ENCODE assay signal across 16 cellular contexts in the genomic region with DNA sequence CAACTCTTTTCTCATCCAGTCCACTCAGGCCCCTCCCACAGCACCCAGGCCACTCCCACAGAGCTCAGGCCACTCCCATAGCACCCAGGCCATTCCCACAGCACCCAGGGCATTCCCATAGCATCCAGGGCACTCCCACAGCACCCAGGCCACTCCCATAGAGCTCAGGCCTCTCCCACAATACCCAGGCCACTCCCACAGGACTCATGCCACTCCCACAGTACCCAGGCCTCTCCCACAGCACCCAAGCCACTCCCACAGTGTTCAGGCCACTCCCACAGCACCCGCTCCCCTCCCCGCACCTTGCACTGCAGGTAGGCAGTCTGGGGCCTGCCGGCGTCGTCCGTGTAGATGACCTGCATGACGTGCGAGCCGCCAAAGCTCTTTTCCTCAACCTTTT. TPM values are rescaled to one million over a fixed set of nuclear protein-coding genes. Genes with fewer than 3 reads are reported as not detected.
A peak's percentile ranks its signal among the peaks of the same experiment; 100 is the strongest.
DNase-seq lines count a peak whose midpoint lies in the region; ATAC-seq and TF ChIP-seq lines count a peak whose summit lies in the region.
"Not testable (repeated sequence)": the region's sequence is repeated elsewhere in the genome, so short reads cannot be mapped to it uniquely, and the experiment has no call there.
"Had no signal": no experiment of that assay in that cellular context is flagged by ENCODE, and none has a peak within 500 bp of the region (broad histone marks: within the 10 kb centered on the region; RNA-seq: fewer than 3 reads in every experiment).

No MANE protein-coding gene starts in this region.

- not testable (repeated sequence) for H3K36me3 Mint-ChIP-seq in activated CD4-positive, alpha-beta T cell treated with anti-CD3 and anti-CD28 coated beads for 36 hours (ENCODE audit: low read depth); natural killer cell treated with Interleukin-12 subunit alpha and Interleukin-12 subunit beta and Interleukin-15 and Interleukin-18, amount 100 ng/mL, for 72 hours

- not testable (repeated sequence) for H4K20me1 ChIP-seq in DND-41 (ENCODE audit: insufficient read depth, low read length)

- intact Hi-C loops in activated CD4-positive, alpha-beta T cell treated with anti-CD3 and anti-CD28 coated beads for 36 hours (cut with DNase I, micrococcal nuclease); Right ventricle myocardium inferior (cut with DNase I): not testable (repeated sequence)

- H3K9me3 ChIP-seq in DND-41 (ENCODE audit: insufficient read depth, low read length, severe bottlenecking), result not testable (repeated sequence)

- not testable (repeated sequence) for H3K27me3 Mint-ChIP-seq in activated CD4-positive, alpha-beta T cell treated with anti-CD3 and anti-CD28 coated beads for 36 hours; natural killer cell treated with Interleukin-12 subunit alpha and Interleukin-12 subunit beta and Interleukin-15 and Interleukin-18, amount 100 ng/mL, for 72 hours

- CTCF ChIA-PET in activated CD4-positive, alpha-beta T cell treated with anti-CD3 and anti-CD28 coated beads for 36 hours (lab: Charles Lee), result not testable (repeated sequence)

- not testable (repeated sequence) for H3K27ac ChIP-seq in DND-41 (ENCODE audit: low read length)

- H3K79me2 ChIP-seq in DND-41 (ENCODE audit: insufficient read depth, low read length), result not testable (repeated sequence)

- not testable (repeated sequence) for H3K27ac Mint-ChIP-seq in activated CD4-positive, alpha-beta T cell treated with anti-CD3 and anti-CD28 coated beads for 36 hours; natural killer cell treated with Interleukin-12 subunit alpha and Interleukin-12 subunit beta and Interleukin-15 and Interleukin-18, amount 100 ng/mL, for 72 hours

- not testable (repeated sequence) for H2AFZ ChIP-seq in DND-41 (ENCODE audit: low read depth, low read length)

- not testable (repeated sequence) for H3K9ac ChIP-seq in DND-41 (ENCODE audit: low read depth, low read length)

- not testable (repeated sequence) for H3K4me1 Mint-ChIP-seq in activated CD4-positive, alpha-beta T cell treated with anti-CD3 and anti-CD28 coated beads for 36 hours; natural killer cell treated with Interleukin-12 subunit alpha and Interleukin-12 subunit beta and Interleukin-15 and Interleukin-18, amount 100 ng/mL, for 72 hours (ENCODE audit: low read depth in 2 of 2)

- H3K4me3 Mint-ChIP-seq in activated CD4-positive, alpha-beta T cell treated with anti-CD3 and anti-CD28 coated beads for 36 hours; natural killer cell treated with Interleukin-12 subunit alpha and Interleukin-12 subunit beta and Interleukin-15 and Interleukin-18, amount 100 ng/mL, for 72 hours: not testable (repeated sequence)

- POLR2A ChIA-PET in activated CD4-positive, alpha-beta T cell treated with anti-CD3 and anti-CD28 coated beads for 36 hours (lab: Charles Lee), result not testable (repeated sequence)

- not testable (repeated sequence) for H3K4me1 ChIP-seq in DND-41 (ENCODE audit: insufficient read depth, low read length)

- not testable (repeated sequence) for H3K9me3 Mint-ChIP-seq in activated CD4-positive, alpha-beta T cell treated with anti-CD3 and anti-CD28 coated beads for 36 hours (ENCODE audit: low read depth); natural killer cell treated with Interleukin-12 subunit alpha and Interleukin-12 subunit beta and Interleukin-15 and Interleukin-18, amount 100 ng/mL, for 72 hours

- not testable (repeated sequence) for H3K36me3 ChIP-seq in DND-41 (ENCODE audit: insufficient read depth, low read length)

- ATAC-seq in DND-41 (ENCODE audit: insufficient read depth, low read depth), result peak; percentile 76
- ATAC-seq in GM19328 (IDR thresholded peaks at IDR 0.05; ENCODE audit: unreplicated experiment), result peak; percentile 45
- ATAC-seq in GM21576 (IDR thresholded peaks at IDR 0.05; ENCODE audit: unreplicated experiment), result peak; percentile 45
- peak; percentile 68 for ATAC-seq in HG02870 (IDR thresholded peaks at IDR 0.05; ENCODE audit: unreplicated experiment)
- peak; percentile 45 for ATAC-seq in HG03439 (IDR thresholded peaks at IDR 0.05; ENCODE audit: unreplicated experiment)
- ATAC-seq in activated CD4-positive, alpha-beta T cell treated with anti-CD3 and anti-CD28 coated beads for 36 hours, result peak; percentile 70
- ATAC-seq in Right ventricle myocardium inferior, result peak; percentile 10
- peak; percentile 58 to 78 for ATAC-seq in natural killer cell treated with Interleukin-12 subunit alpha and Interleukin-12 subunit beta and Interleukin-15 and Interleukin-18, amount 100 ng/mL, for 72 hours

- not testable (repeated sequence) for H3K4me3 ChIP-seq in DND-41 (ENCODE audit: low read depth in 1 of 2, low read length in 2 of 2)

- DNase-seq in DND-41; activated CD4-positive, alpha-beta T cell treated with anti-CD3 and anti-CD28 coated beads for 36 hours; Right ventricle myocardium inferior (ENCODE audit: missing footprints); natural killer cell treated with Interleukin-12 subunit alpha and Interleukin-12 subunit beta and Interleukin-15 and Interleukin-18, amount 100 ng/mL, for 72 hours (ENCODE audit: low spot score): not testable (repeated sequence)

- H3K4me2 ChIP-seq in DND-41 (ENCODE audit: insufficient read depth, low read length), result not testable (repeated sequence)

- H3K27me3 ChIP-seq in DND-41 (ENCODE audit: insufficient read depth, low read length, poor library complexity), result not testable (repeated sequence)

- TF ChIP-seq CTCF in DND-41 (IDR thresholded peaks at IDR 0.05; ENCODE audit: borderline replicate concordance, extremely low read depth, low read length, poor library complexity, severe bottlenecking), result not testable (repeated sequence)

RNA-seq across cellular contexts. Expression of a gene that starts 17.5 kb away (rescaled TPM):
- 10 to 100 TPM; 36.3 to 40.4 TPM for total RNA-seq in activated CD4-positive, alpha-beta T cell treated with anti-CD3 and anti-CD28 coated beads for 36 hours
- 8.3 TPM for total RNA-seq in Right ventricle myocardium inferior
- total RNA-seq in natural killer cell treated with Interleukin-12 subunit alpha and Interleukin-12 subunit beta and Interleukin-15 and Interleukin-18, amount 100 ng/mL, for 72 hours, result 100 to 1,000 TPM in 1 of 2 donors, 10 to 100 TPM in 1; 54.0 to 155 TPM

RNA-seq across cellular contexts. Expression of a gene that starts 26.7 kb away (rescaled TPM):
- total RNA-seq in activated CD4-positive, alpha-beta T cell treated with anti-CD3 and anti-CD28 coated beads for 36 hours, result 10 to 100 TPM; 32.2 to 33.7 TPM
- total RNA-seq in Right ventricle myocardium inferior, result 17.1 TPM
- total RNA-seq in natural killer cell treated with Interleukin-12 subunit alpha and Interleukin-12 subunit beta and Interleukin-15 and Interleukin-18, amount 100 ng/mL, for 72 hours, result 10 to 100 TPM in 1 of 2 donors, 1 to 10 TPM in 1; 7.9 to 24.0 TPM

RNA-seq across cellular contexts. Expression of a gene that starts 38.8 kb away (rescaled TPM):
- not detected for total RNA-seq in activated CD4-positive, alpha-beta T cell treated with anti-CD3 and anti-CD28 coated beads for 36 hours
- total RNA-seq in Right ventricle myocardium inferior, result not detected
- under 1 TPM in 1 of 2 donors, not detected in 1; 0.53 TPM for total RNA-seq in natural killer cell treated with Interleukin-12 subunit alpha and Interleukin-12 subunit beta and Interleukin-15 and Interleukin-18, amount 100 ng/mL, for 72 hours
- total RNA-seq: activated CD4-positive, alpha-beta memory T cell treated with anti-CD3 and anti-CD28 coated beads for 36 hours; breast epithelium; frontal cortex; left cardiac atrium; NCI-H460; osteoblast; subcutaneous adipose tissue; vagina had no signal

RNA-seq across cellular contexts. Expression of a gene that starts 46.4 kb away (rescaled TPM):
- 10 to 100 TPM; 23.4 to 43.5 TPM for total RNA-seq in activated CD4-positive, alpha-beta T cell treated with anti-CD3 and anti-CD28 coated beads for 36 hours
- 2.8 TPM for total RNA-seq in Right ventricle myocardium inferior
- 100 to 1,000 TPM in 1 of 2 donors, 10 to 100 TPM in 1; 26.2 to 105 TPM for total RNA-seq in natural killer cell treated with Interleukin-12 subunit alpha and Interleukin-12 subunit beta and Interleukin-15 and Interleukin-18, amount 100 ng/mL, for 72 hours

RNA-seq across cellular contexts. Expression of a gene that starts 52.7 kb away (rescaled TPM):
- total RNA-seq in activated CD4-positive, alpha-beta T cell treated with anti-CD3 and anti-CD28 coated beads for 36 hours, result 1 to 10 TPM in 1 of 2 experiments, not detected in 1; 4.0 TPM
- total RNA-seq in Right ventricle myocardium inferior, result 8.4 TPM
- total RNA-seq in natural killer cell treated with Interleukin-12 subunit alpha and Interleukin-12 subunit beta and Interleukin-15 and Interleukin-18, amount 100 ng/mL, for 72 hours, result 10 to 100 TPM; 28.8 to 63.3 TPM

Comparison
In these comparisons a context has a peak if more than half of its experiments do, and no peak if none do; other contexts are left out.
1. ATAC-seq: peak in every context shown above with its lines; median percentile 76 in DND-41; 70 in activated CD4-positive, alpha-beta T cell treated with anti-CD3 and anti-CD28 coated beads for 36 hours; 68 in HG02870; 68 in natural killer cell treated with Interleukin-12 subunit alpha and Interleukin-12 subunit beta and Interleukin-15 and Interleukin-18, amount 100 ng/mL, for 72 hours; 45 in GM19328; 45 in GM21576; 45 in HG03439; 10 in Right ventricle myocardium inferior.